14 cellular contexts compared by ENCODE assay signal in the genomic region with DNA sequence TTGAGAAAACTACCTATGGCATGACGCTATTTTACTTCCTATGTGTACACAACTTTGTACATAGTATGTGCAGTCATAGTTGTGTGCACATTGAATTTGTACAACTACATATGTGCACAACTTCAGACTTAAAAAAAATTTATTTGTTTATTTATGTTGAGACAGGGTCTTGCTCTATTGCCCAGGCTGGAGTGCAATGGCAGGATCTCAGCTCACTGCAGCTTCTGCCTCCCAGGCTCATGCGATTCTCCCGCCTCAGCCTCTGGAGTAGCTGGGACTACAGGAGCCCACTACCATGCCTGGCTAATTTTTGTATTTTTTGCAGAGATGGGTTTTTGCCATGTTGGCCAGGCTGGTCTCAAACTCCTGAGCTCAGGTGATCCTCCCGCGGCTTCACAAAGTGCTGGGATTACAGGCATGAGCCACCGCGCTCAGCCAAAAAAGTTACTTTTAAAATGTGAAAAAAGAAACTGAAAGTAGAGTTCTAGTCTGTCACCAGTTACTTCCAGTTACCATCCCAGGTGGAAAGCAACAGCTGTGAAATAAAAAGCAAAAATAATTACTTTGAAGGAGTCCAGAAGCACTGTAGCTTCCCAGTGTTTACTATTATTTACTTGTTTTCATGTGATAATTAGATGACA. TPM values are rescaled to one million over a fixed set of nuclear protein-coding genes. Genes with fewer than 3 reads are reported as not detected.
DNase-seq lines count a peak whose midpoint lies in the region; ATAC-seq and TF ChIP-seq lines count a peak whose summit lies in the region.
"Had no signal": no experiment of that assay in that cellular context is flagged by ENCODE, and none has a peak within 500 bp of the region (broad histone marks: within the 10 kb centered on the region; RNA-seq: fewer than 3 reads in every experiment).

No MANE protein-coding gene starts in this region.

- no peaks in the 10 kb centered on the region for H3K9me3 Mint-ChIP-seq in activated CD4-positive, alpha-beta T cell treated with anti-CD3 and anti-CD28 coated beads for 36 hours (ENCODE audit: low read depth)
- no peaks in the 10 kb centered on the region for H3K9me3 Mint-ChIP-seq in central memory CD8-positive, alpha-beta T cell
- H3K9me3 Mint-ChIP-seq in neural progenitor cell, result no peaks in the 10 kb centered on the region

- H3K79me2 ChIP-seq in OCI-LY1 (ENCODE audit: insufficient read depth, low read length), result peaks cover 34% of the 10 kb centered on the region
- H3K79me2 ChIP-seq in neural progenitor cell (ENCODE audit: low read depth), result peaks cover 50% of the 10 kb centered on the region

- H3K9me3 ChIP-seq in OCI-LY1 (ENCODE audit: low read length) (no peaks in the 10 kb centered on the region), neural progenitor cell (ENCODE audit: low read depth) (no peaks in the 10 kb centered on the region), A673 (ENCODE audit: low read depth, low read length, poor library complexity, severe bottlenecking) (no peaks in the 10 kb centered on the region)
- H3K9me3 ChIP-seq: breast epithelium had no signal

- intact Hi-C loops in activated CD4-positive, alpha-beta T cell treated with anti-CD3 and anti-CD28 coated beads for 36 hours (cut with DNase I, micrococcal nuclease), result loop anchor here (1.0 to 10.0 kb wide), 9 partner anchors 60 to 842 kb away; a partner anchor contains a TSS
- intact Hi-C loops in A673 (cut with micrococcal nuclease; ENCODE audit: unreplicated experiment), result loop anchor here (5.0 to 10.0 kb wide), 4 partner anchors 67 to 445 kb away; a partner anchor contains a TSS

- no peaks in the 10 kb centered on the region for H3F3A ChIP-seq in OCI-LY1 (ENCODE audit: insufficient read depth, low read length)
- H3F3A ChIP-seq in neural progenitor cell (ENCODE audit: low read depth), result peaks cover 34% of the 10 kb centered on the region

- CTCF ChIA-PET in activated CD4-positive, alpha-beta T cell treated with anti-CD3 and anti-CD28 coated beads for 36 hours (lab: Charles Lee), result interaction anchor here (0.7 to 2.2 kb wide), 3 partner anchors 15 to 216 kb away, joined by 3 to 9 read pairs (median 7); no protein-coding TSS in a partner anchor
- CTCF ChIA-PET in A673 (lab: Charles Lee), result no interaction called here

- peak overlapping the region; percentile 92 for H3K27ac Mint-ChIP-seq in activated CD4-positive, alpha-beta T cell treated with anti-CD3 and anti-CD28 coated beads for 36 hours
- H3K27ac Mint-ChIP-seq in central memory CD8-positive, alpha-beta T cell (ENCODE audit: low read depth), result peak overlapping the region; percentile 10
- no peak overlapping the region for H3K27ac Mint-ChIP-seq in neural progenitor cell

- H3K27ac ChIP-seq in OCI-LY1 (ENCODE audit: low read depth, low read length, poor library complexity, severe bottlenecking) (no peak overlapping the region), neural progenitor cell (no peak overlapping the region), A673 (ENCODE audit: low read depth, low read length, poor library complexity, severe bottlenecking) (no peak overlapping the region)
- H3K27ac ChIP-seq: breast epithelium had no signal

- TF ChIP-seq CTCF in OCI-LY1 (IDR thresholded peaks at IDR 0.05; ENCODE audit: low read length) (no peak), neural progenitor cell (IDR thresholded peaks at IDR 0.05) (no peak), A673 (conservative IDR thresholded peaks at IDR 0.05; ENCODE audit: low read depth, low read length) (no peak)

- no peak for ATAC-seq in activated CD4-positive, alpha-beta T cell treated with anti-CD3 and anti-CD28 coated beads for 36 hours
- no peak for ATAC-seq in central memory CD8-positive, alpha-beta T cell (replicated peaks; ENCODE audit: extremely low read depth, poor library complexity, severe bottlenecking)

- H3K4me3 Mint-ChIP-seq in activated CD4-positive, alpha-beta T cell treated with anti-CD3 and anti-CD28 coated beads for 36 hours, result peak overlapping the region; percentile 94
- peak overlapping the region; percentile 96 for H3K4me3 Mint-ChIP-seq in central memory CD8-positive, alpha-beta T cell
- peak overlapping the region; percentile 66 for H3K4me3 Mint-ChIP-seq in neural progenitor cell

- H3K4me3 ChIP-seq in OCI-LY1 (ENCODE audit: low read depth, low read length, poor library complexity, severe bottlenecking) (no peak overlapping the region), neural progenitor cell (no peak overlapping the region), A673 (ENCODE audit: low read depth, low read length, poor library complexity, severe bottlenecking) (no peak overlapping the region)

- H3K27me3 ChIP-seq in OCI-LY1 (ENCODE audit: insufficient read depth, low read length) (no peaks in the 10 kb centered on the region), neural progenitor cell (peaks cover 32% of the 10 kb centered on the region), A673 (replicated peaks; ENCODE audit: insufficient read depth, low read depth, low read length, poor library complexity) (no peaks in the 10 kb centered on the region)
- H3K27me3 ChIP-seq: breast epithelium had no signal

- POLR2A ChIA-PET in activated CD4-positive, alpha-beta T cell treated with anti-CD3 and anti-CD28 coated beads for 36 hours (lab: Charles Lee), result interaction anchor here (0.8 kb wide), 1 partner anchor 127 kb away, joined by 4 read pairs; a partner anchor contains a TSS
- POLR2A ChIA-PET in A673 (lab: Charles Lee; ENCODE audit: low non-redundant PET), result no interaction called here

- H3K36me3 ChIP-seq in OCI-LY1 (ENCODE audit: insufficient read depth, low read length), result peaks cover 8% of the 10 kb centered on the region
- peaks cover 6% of the 10 kb centered on the region for H3K36me3 ChIP-seq in neural progenitor cell
- H3K36me3 ChIP-seq in A673 (ENCODE audit: insufficient read depth, low read length, poor library complexity, severe bottlenecking), result peaks cover 8% of the 10 kb centered on the region
- H3K36me3 ChIP-seq: breast epithelium had no signal

- H3K4me1 ChIP-seq in OCI-LY1 (ENCODE audit: insufficient read depth, low read length, severe bottlenecking), result peaks cover 44% of the 10 kb centered on the region
- peaks cover 28% of the 10 kb centered on the region for H3K4me1 ChIP-seq in neural progenitor cell
- peaks cover 23% of the 10 kb centered on the region for H3K4me1 ChIP-seq in A673 (ENCODE audit: insufficient read depth, low read length, poor library complexity, severe bottlenecking)

- H3K9me2 ChIP-seq in OCI-LY1 (ENCODE audit: low read depth, low read length), result no peaks in the 10 kb centered on the region

- H3K9ac ChIP-seq in OCI-LY1 (ENCODE audit: low read length), result no peak overlapping the region
- H3K9ac ChIP-seq in neural progenitor cell, result no peak overlapping the region

- H3K27me3 Mint-ChIP-seq in activated CD4-positive, alpha-beta T cell treated with anti-CD3 and anti-CD28 coated beads for 36 hours, result no peaks in the 10 kb centered on the region
- no peaks in the 10 kb centered on the region for H3K27me3 Mint-ChIP-seq in central memory CD8-positive, alpha-beta T cell
- peaks cover 7% of the 10 kb centered on the region for H3K27me3 Mint-ChIP-seq in neural progenitor cell (ENCODE audit: insufficient read depth, low read depth)

- peaks cover 20% of the 10 kb centered on the region for H3K36me3 Mint-ChIP-seq in activated CD4-positive, alpha-beta T cell treated with anti-CD3 and anti-CD28 coated beads for 36 hours (ENCODE audit: low read depth)
- peaks cover 32% of the 10 kb centered on the region for H3K36me3 Mint-ChIP-seq in central memory CD8-positive, alpha-beta T cell (ENCODE audit: insufficient read depth)
- H3K36me3 Mint-ChIP-seq in neural progenitor cell, result peaks cover 9% of the 10 kb centered on the region

- H4K20me1 ChIP-seq in OCI-LY1 (ENCODE audit: insufficient read depth, low read length) (no peaks in the 10 kb centered on the region), neural progenitor cell (ENCODE audit: low read depth) (peaks cover 20% of the 10 kb centered on the region)

- H3K4me1 Mint-ChIP-seq in activated CD4-positive, alpha-beta T cell treated with anti-CD3 and anti-CD28 coated beads for 36 hours, result peaks cover 58% of the 10 kb centered on the region
- H3K4me1 Mint-ChIP-seq in central memory CD8-positive, alpha-beta T cell, result peaks cover 68% of the 10 kb centered on the region
- peaks cover 26% of the 10 kb centered on the region for H3K4me1 Mint-ChIP-seq in neural progenitor cell

- H2AFZ ChIP-seq in OCI-LY1 (ENCODE audit: low read length) (no peak overlapping the region), neural progenitor cell (replicated peaks) (no peak overlapping the region)

- H3K4me2 ChIP-seq in OCI-LY1 (ENCODE audit: low read length), result 0 out of 2 replicates have a peak overlapping the region, but pooled peaks have one; percentile 22
- H3K4me2 ChIP-seq in neural progenitor cell, result no peak overlapping the region

- DNase-seq in activated CD4-positive, alpha-beta T cell treated with anti-CD3 and anti-CD28 coated beads for 36 hours, result peak; percentile 31
- no peak for DNase-seq in activated CD4-positive, alpha-beta T cell treated with anti-CD3 and anti-CD28 coated beads, Interleukin-2, amount 50 U/mL, for 48 hours
- no peak for DNase-seq in central memory CD8-positive, alpha-beta T cell (ENCODE audit: low spot score in 2 of 2)
- DNase-seq in neural progenitor cell (ENCODE audit: low spot score) (no peak), A673 (ENCODE audit: low spot score) (no peak), globus pallidus (ENCODE audit: low spot score) (no peak), NCI-H1105 treated with DMSO at 0.1 percent for 48 hours (lab: John Stamatoyannopoulos, UW) (no peak)
- DNase-seq: activated CD4-positive, alpha-beta T cell treated with anti-CD3 and anti-CD28 coated beads, Interleukin-2, amount 50 U/mL, for 4 hours; NCI-H1105; NCI-H774; nucleus accumbens; stimulated activated CD4-positive, alpha-beta T cell treated with anti-CD3 and anti-CD28 coated beads, Interleukin-2, amount 100 ng/mL, for 48 hours had no signal

- BruUV-seq in A673 (replicated peaks; lab: Mats Ljungman, UMichigan), result no TSS peak

RNA-seq across cellular contexts. Expression of a gene that starts 1.7 kb away (rescaled TPM):
- total RNA-seq in activated CD4-positive, alpha-beta T cell treated with anti-CD3 and anti-CD28 coated beads for 36 hours, result 10 to 100 TPM; 17.5 to 20.7 TPM
- total RNA-seq in neural progenitor cell (ENCODE audit: low replicate concordance) (42.7 and 43.1 TPM in 2 replicates), A673 (2021) (29.4 and 29.8 TPM in 2 replicates)

RNA-seq across cellular contexts. Expression of a gene that starts 15.6 kb away (rescaled TPM):
- 1 to 10 TPM; 2.1 to 2.6 TPM for total RNA-seq in activated CD4-positive, alpha-beta T cell treated with anti-CD3 and anti-CD28 coated beads for 36 hours
- total RNA-seq in neural progenitor cell (ENCODE audit: low replicate concordance) (8.4 and 17.7 TPM in 2 replicates), A673 (2021) (8.0 and 9.0 TPM in 2 replicates)

RNA-seq across cellular contexts. Expression of a gene that starts 59.6 kb away (rescaled TPM):
- total RNA-seq in activated CD4-positive, alpha-beta T cell treated with anti-CD3 and anti-CD28 coated beads for 36 hours, result 1 to 10 TPM; 4.6 TPM
- total RNA-seq in neural progenitor cell (ENCODE audit: low replicate concordance) (1.9 and 2.1 TPM in 2 replicates), A673 (2021) (0.58 and 0.85 TPM in 2 replicates)
